Comparison of ENCODE assay signal across 1 cellular context in genomic region chr11:6392251-6392650, GRCh38. TPM values are rescaled to one million over a fixed set of nuclear protein-coding genes. Genes with fewer than 3 reads are reported as not detected.
"Had no signal": no experiment of that assay in that cellular context is flagged by ENCODE, and none has a peak within 500 bp of the region (broad histone marks: within the 10 kb centered on the region; RNA-seq: fewer than 3 reads in every experiment).

No MANE protein-coding gene starts in this region.

RNA-seq across cellular contexts. Expression of gene HPX, which starts 48.5 kb away (rescaled TPM):
- total RNA-seq: lung microvascular endothelial cell had no signal
